24 cellular contexts compared by ENCODE assay signal in genomic region chr5:4015709-4016108, GRCh38.
"Had no signal": no experiment of that assay in that cellular context is flagged by ENCODE, and none has a peak within 500 bp of the region (broad histone marks: within the 10 kb centered on the region; RNA-seq: fewer than 3 reads in every experiment).

No MANE protein-coding gene starts in this region.

- H3K36me3 ChIP-seq: MG63 had no signal

- H3K4me3 ChIP-seq: MG63 had no signal

- ATAC-seq: activated CD8-positive, alpha-beta T cell treated with anti-CD3 and anti-CD28 coated beads, Interleukin-2, amount 10 ng/mL, durations not matched to agents 7 days and 5 days; activated naive CD4-positive, alpha-beta T cell treated with anti-CD3 and anti-CD28 coated beads, Interleukin-2, amount 50 U/mL, for 72 hours; activated naive CD8-positive, alpha-beta T cell treated with anti-CD3 and anti-CD28 coated beads, Interleukin-2, amount 50 U/mL, for 24 hours; PC-3; WTC11 had no signal

- H3K36me3 Mint-ChIP-seq: activated naive CD4-positive, alpha-beta T cell treated with anti-CD3 and anti-CD28 coated beads, Interleukin-2, amount 50 U/mL, for 72 hours; brain had no signal

- H3K27me3 ChIP-seq: MG63 had no signal

- H3K4me3 Mint-ChIP-seq: activated CD8-positive, alpha-beta T cell treated with anti-CD3 and anti-CD28 coated beads, Interleukin-2, amount 10 ng/mL, durations not matched to agents 7 days and 5 days; activated naive CD8-positive, alpha-beta T cell treated with anti-CD3 and anti-CD28 coated beads, Interleukin-2, amount 50 U/mL, for 24 hours; activated T-helper 1 cell treated with anti-CD3 and anti-CD28 coated beads, Interleukin-12 subunit alpha, Interleukin-12 subunit beta, Interleukin-2, Interleukin-4 antibody, amounts not matched to agents 30 ng/mL and 10 ng/mL and 1 ng/mL, durations not matched to agents 14 hours and 24 hours and 36 hours; brain; T-helper 1 cell treated with Interleukin-12 subunit alpha and Interleukin-12 subunit beta and Interleukin-4 antibody, amounts not matched to agents 30 μg/mL and 1 μg/mL, for 36 hours; WTC11 had no signal

- DNase-seq: activated CD4-positive, alpha-beta T cell treated with anti-CD3 and anti-CD28 coated beads for 48 hours; activated CD4-positive, alpha-beta T cell treated with anti-CD3 and anti-CD28 coated beads, Interleukin-2, amount 50 U/mL, for 4 hours; activated CD4-positive, CD25-positive, alpha-beta regulatory T cell treated with anti-CD3 and anti-CD28 coated beads, Interleukin-2, amount 50 U/mL, for 72 hours; activated CD8-positive, alpha-beta memory T cell treated with anti-CD3 and anti-CD28 coated beads, Interleukin-2, amount 50 U/mL, for 48 hours; activated CD8-positive, alpha-beta T cell treated with anti-CD3 and anti-CD28 coated beads, Interleukin-2, amount 10 ng/mL, durations not matched to agents 7 days and 5 days; activated effector memory CD4-positive, alpha-beta T cell treated with anti-CD3 and anti-CD28 coated beads, Interleukin-2, amount 50 U/mL, for 16 hours; activated naive CD4-positive, alpha-beta T cell treated with Interleukin-2 at 50 U/mL for 16 hours; activated naive CD8-positive, alpha-beta T cell treated with anti-CD3 and anti-CD28 coated beads, Interleukin-2, amount 50 U/mL, for 24 hours; activated T-cell treated with anti-CD3 and anti-CD28 coated beads, Interleukin-2, amount 50 U/mL, for 1 hour; amygdala; MG63; NCI-H1105 treated with DMSO at 0.1 percent for 48 hours; NCI-H1436 treated with DMSO at 0.1 percent for 48 hours; NCI-H187; NCI-H2081; NCI-H446; NCI-H524; PC-3; SHP77 treated with DMSO at 0.1 percent for 48 hours had no signal

- H3K27ac Mint-ChIP-seq: activated CD8-positive, alpha-beta T cell treated with anti-CD3 and anti-CD28 coated beads, Interleukin-2, amount 10 ng/mL, durations not matched to agents 7 days and 5 days; activated naive CD4-positive, alpha-beta T cell treated with anti-CD3 and anti-CD28 coated beads, Interleukin-2, amount 50 U/mL, for 72 hours; activated naive CD8-positive, alpha-beta T cell treated with anti-CD3 and anti-CD28 coated beads, Interleukin-2, amount 50 U/mL, for 24 hours; activated T-helper 1 cell treated with anti-CD3 and anti-CD28 coated beads, Interleukin-12 subunit alpha, Interleukin-12 subunit beta, Interleukin-2, Interleukin-4 antibody, amounts not matched to agents 30 ng/mL and 10 ng/mL and 1 ng/mL, durations not matched to agents 14 hours and 24 hours and 36 hours; T-helper 1 cell treated with Interleukin-12 subunit alpha and Interleukin-12 subunit beta and Interleukin-4 antibody, amounts not matched to agents 30 μg/mL and 1 μg/mL, for 36 hours; WTC11 had no signal

- H3K27me3 Mint-ChIP-seq: activated naive CD8-positive, alpha-beta T cell treated with anti-CD3 and anti-CD28 coated beads, Interleukin-2, amount 50 U/mL, for 24 hours had no signal

- H3K9me3 ChIP-seq: MG63 had no signal
